ENCODE assay signal across 1 cellular context in the genomic region with DNA sequence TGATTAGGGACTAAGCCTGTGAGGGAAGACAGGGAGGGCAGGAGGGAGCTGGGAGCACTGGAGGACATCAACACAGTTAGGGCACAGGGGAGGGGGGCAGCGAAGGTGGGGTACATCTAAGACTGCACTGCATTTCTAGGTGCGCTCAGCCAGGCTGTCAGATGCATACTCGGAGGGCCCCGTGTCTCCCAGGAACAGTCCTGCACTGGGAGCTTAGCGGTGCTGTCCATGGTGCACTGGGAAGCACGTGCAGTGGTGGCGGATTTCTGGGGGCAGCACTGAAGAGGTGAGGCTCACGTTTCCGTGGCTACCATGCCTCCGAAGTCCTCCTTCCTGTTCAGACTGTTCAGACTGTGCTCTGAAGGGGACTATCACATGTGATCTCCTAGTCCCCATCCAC.
TF ChIP-seq lines count a peak whose summit lies in the region.

No MANE protein-coding gene starts in this region.

TF ChIP-seq in H1, 55 proteins besides CTCF, POLR2A, EP300 and RAD21 (continued from another document):
- TF ChIP-seq, protein P1, sequence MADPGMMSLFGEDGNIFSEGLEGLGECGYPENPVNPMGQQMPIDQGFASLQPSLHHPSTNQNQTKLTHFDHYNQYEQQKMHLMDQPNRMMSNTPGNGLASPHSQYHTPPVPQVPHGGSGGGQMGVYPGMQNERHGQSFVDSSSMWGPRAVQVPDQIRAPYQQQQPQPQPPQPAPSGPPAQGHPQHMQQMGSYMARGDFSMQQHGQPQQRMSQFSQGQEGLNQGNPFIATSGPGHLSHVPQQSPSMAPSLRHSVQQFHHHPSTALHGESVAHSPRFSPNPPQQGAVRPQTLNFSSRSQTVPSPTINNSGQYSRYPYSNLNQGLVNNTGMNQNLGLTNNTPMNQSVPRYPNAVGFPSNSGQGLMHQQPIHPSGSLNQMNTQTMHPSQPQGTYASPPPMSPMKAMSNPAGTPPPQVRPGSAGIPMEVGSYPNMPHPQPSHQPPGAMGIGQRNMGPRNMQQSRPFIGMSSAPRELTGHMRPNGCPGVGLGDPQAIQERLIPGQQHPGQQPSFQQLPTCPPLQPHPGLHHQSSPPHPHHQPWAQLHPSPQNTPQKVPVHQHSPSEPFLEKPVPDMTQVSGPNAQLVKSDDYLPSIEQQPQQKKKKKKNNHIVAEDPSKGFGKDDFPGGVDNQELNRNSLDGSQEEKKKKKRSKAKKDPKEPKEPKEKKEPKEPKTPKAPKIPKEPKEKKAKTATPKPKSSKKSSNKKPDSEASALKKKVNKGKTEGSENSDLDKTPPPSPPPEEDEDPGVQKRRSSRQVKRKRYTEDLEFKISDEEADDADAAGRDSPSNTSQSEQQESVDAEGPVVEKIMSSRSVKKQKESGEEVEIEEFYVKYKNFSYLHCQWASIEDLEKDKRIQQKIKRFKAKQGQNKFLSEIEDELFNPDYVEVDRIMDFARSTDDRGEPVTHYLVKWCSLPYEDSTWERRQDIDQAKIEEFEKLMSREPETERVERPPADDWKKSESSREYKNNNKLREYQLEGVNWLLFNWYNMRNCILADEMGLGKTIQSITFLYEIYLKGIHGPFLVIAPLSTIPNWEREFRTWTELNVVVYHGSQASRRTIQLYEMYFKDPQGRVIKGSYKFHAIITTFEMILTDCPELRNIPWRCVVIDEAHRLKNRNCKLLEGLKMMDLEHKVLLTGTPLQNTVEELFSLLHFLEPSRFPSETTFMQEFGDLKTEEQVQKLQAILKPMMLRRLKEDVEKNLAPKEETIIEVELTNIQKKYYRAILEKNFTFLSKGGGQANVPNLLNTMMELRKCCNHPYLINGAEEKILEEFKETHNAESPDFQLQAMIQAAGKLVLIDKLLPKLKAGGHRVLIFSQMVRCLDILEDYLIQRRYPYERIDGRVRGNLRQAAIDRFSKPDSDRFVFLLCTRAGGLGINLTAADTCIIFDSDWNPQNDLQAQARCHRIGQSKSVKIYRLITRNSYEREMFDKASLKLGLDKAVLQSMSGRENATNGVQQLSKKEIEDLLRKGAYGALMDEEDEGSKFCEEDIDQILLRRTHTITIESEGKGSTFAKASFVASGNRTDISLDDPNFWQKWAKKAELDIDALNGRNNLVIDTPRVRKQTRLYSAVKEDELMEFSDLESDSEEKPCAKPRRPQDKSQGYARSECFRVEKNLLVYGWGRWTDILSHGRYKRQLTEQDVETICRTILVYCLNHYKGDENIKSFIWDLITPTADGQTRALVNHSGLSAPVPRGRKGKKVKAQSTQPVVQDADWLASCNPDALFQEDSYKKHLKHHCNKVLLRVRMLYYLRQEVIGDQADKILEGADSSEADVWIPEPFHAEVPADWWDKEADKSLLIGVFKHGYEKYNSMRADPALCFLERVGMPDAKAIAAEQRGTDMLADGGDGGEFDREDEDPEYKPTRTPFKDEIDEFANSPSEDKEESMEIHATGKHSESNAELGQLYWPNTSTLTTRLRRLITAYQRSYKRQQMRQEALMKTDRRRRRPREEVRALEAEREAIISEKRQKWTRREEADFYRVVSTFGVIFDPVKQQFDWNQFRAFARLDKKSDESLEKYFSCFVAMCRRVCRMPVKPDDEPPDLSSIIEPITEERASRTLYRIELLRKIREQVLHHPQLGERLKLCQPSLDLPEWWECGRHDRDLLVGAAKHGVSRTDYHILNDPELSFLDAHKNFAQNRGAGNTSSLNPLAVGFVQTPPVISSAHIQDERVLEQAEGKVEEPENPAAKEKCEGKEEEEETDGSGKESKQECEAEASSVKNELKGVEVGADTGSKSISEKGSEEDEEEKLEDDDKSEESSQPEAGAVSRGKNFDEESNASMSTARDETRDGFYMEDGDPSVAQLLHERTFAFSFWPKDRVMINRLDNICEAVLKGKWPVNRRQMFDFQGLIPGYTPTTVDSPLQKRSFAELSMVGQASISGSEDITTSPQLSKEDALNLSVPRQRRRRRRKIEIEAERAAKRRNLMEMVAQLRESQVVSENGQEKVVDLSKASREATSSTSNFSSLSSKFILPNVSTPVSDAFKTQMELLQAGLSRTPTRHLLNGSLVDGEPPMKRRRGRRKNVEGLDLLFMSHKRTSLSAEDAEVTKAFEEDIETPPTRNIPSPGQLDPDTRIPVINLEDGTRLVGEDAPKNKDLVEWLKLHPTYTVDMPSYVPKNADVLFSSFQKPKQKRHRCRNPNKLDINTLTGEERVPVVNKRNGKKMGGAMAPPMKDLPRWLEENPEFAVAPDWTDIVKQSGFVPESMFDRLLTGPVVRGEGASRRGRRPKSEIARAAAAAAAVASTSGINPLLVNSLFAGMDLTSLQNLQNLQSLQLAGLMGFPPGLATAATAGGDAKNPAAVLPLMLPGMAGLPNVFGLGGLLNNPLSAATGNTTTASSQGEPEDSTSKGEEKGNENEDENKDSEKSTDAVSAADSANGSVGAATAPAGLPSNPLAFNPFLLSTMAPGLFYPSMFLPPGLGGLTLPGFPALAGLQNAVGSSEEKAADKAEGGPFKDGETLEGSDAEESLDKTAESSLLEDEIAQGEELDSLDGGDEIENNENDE (IDR thresholded peaks at IDR 0.05; ENCODE audit: insufficient replicate concordance, low read length), result no peak
- no peak for TF ChIP-seq EZH2 (IDR thresholded peaks at IDR 0.05; ENCODE audit: low read depth, low read length, severe bottlenecking)
- no peak for TF ChIP-seq CHD2 (IDR thresholded peaks at IDR 0.05; ENCODE audit: low read length)
- TF ChIP-seq SAP30 (IDR thresholded peaks at IDR 0.05; ENCODE audit: insufficient read depth, insufficient replicate concordance, low read length), result peak; percentile 40
- TF ChIP-seq RFX5 (IDR thresholded peaks at IDR 0.05; ENCODE audit: borderline replicate concordance, low read depth, low read length), result no peak
- TF ChIP-seq TAF7 (optimal IDR thresholded peaks at IDR 0.05; ENCODE audit: borderline replicate concordance, low read depth, low read length), result no peak
- TF ChIP-seq SP4 (IDR thresholded peaks at IDR 0.05; ENCODE audit: low read length), result no peak
- no peak for TF ChIP-seq GTF2F1 (IDR thresholded peaks at IDR 0.05; ENCODE audit: borderline replicate concordance, low read depth, low read length)
- TF ChIP-seq BRCA1 (IDR thresholded peaks at IDR 0.05; ENCODE audit: low read depth, low read length), result no peak
- TF ChIP-seq CTBP2 (IDR thresholded peaks at IDR 0.05; ENCODE audit: borderline replicate concordance, insufficient read depth, insufficient read length, low read length), result no peak
- TF ChIP-seq NRF1 (IDR thresholded peaks at IDR 0.05; ENCODE audit: low read depth, low read length), result no peak
- no peak for TF ChIP-seq EGR1 (IDR thresholded peaks at IDR 0.05; ENCODE audit: borderline replicate concordance, low read depth, low read length)
- TF ChIP-seq SIRT6 (IDR thresholded peaks at IDR 0.05; ENCODE audit: low read length), result no peak
- TF ChIP-seq CEBPB (IDR thresholded peaks at IDR 0.05; ENCODE audit: low read depth, low read length), result no peak
- no peak for TF ChIP-seq RBBP5 (IDR thresholded peaks at IDR 0.05; ENCODE audit: borderline replicate concordance, low read depth, low read length)
- no peak for TF ChIP-seq BCL11A (IDR thresholded peaks at IDR 0.05; ENCODE audit: low read depth in 2 of 2, low read length in 2 of 2)
- no peak for TF ChIP-seq CBX8 (IDR thresholded peaks at IDR 0.05; ENCODE audit: borderline replicate concordance, low read depth, low read length)
- TF ChIP-seq, protein P2, sequence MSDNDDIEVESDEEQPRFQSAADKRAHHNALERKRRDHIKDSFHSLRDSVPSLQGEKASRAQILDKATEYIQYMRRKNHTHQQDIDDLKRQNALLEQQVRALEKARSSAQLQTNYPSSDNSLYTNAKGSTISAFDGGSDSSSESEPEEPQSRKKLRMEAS (IDR thresholded peaks at IDR 0.05), result peak; percentile 89
- TF ChIP-seq SIN3A (conservative IDR thresholded peaks at IDR 0.05 in 1 of 2, IDR thresholded peaks at IDR 0.05 in 1 of 2; ENCODE audit: low read depth in 1 of 2, low read length in 2 of 2), result peak; percentile 51 to 85; a peak in 2 of 4 replicates
- no peak for TF ChIP-seq YY1 (IDR thresholded peaks at IDR 0.05; ENCODE audit: low read depth, low read length)
- no peak for TF ChIP-seq ZNF274 (IDR thresholded peaks at IDR 0.05; ENCODE audit: borderline replicate concordance, extremely low read depth, low read length)
- TF ChIP-seq RNF2 (IDR thresholded peaks at IDR 0.05; ENCODE audit: borderline replicate concordance, low read depth, low read length, missing control alignments, poor library complexity, severe bottlenecking), result no peak
- TF ChIP-seq, protein P3, sequence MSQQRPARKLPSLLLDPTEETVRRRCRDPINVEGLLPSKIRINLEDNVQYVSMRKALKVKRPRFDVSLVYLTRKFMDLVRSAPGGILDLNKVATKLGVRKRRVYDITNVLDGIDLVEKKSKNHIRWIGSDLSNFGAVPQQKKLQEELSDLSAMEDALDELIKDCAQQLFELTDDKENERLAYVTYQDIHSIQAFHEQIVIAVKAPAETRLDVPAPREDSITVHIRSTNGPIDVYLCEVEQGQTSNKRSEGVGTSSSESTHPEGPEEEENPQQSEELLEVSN (IDR thresholded peaks at IDR 0.05), result 0 out of 2 replicates have a peak, but pooled peaks have one; percentile 13
- TF ChIP-seq SUZ12 (IDR thresholded peaks at IDR 0.05; ENCODE audit: low read length), result no peak
- no peak for TF ChIP-seq NANOG (IDR thresholded peaks at IDR 0.05; ENCODE audit: insufficient read depth, low read depth, low read length, poor library complexity, severe bottlenecking)
- TF ChIP-seq POLR2AphosphoS5 (IDR thresholded peaks at IDR 0.05; ENCODE audit: low read depth, low read length), result no peak
